9 cellular contexts compared by ENCODE assay signal in the genomic region with DNA sequence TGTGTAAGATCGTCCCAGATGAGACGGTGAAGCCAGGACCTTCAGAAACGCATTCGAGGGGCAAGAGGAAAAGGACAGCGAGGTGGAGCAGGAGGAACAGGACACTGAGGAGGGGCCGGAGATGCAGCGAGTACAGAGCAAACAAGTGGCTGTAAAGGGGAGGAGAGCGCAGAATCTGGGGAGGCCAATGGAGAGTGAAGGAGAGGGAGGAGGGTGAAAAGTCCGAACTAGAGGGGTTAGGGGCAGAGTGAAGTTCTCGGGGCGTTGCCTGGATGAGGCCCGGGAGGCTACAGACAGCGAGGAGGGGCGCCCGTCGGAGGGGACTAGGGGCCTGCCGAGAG. TPM values are rescaled to one million over a fixed set of nuclear protein-coding genes. Genes with fewer than 3 reads are reported as not detected.
DNase-seq lines count a peak whose midpoint lies in the region; ATAC-seq and TF ChIP-seq lines count a peak whose summit lies in the region.
"Had no signal": no experiment of that assay in that cellular context is flagged by ENCODE, and none has a peak within 500 bp of the region (broad histone marks: within the 10 kb centered on the region; RNA-seq: fewer than 3 reads in every experiment).

No MANE protein-coding gene starts in this region.

- no peak overlapping the region for H3K9ac ChIP-seq in adipocyte (ENCODE audit: low read length)

- H3K36me3 ChIP-seq in cardiac muscle cell = no peaks in the 10 kb centered on the region
- no peaks in the 10 kb centered on the region for H3K36me3 ChIP-seq in adipocyte (ENCODE audit: control insufficient read depth, insufficient read depth, low read length, severe bottlenecking)
- no peaks in the 10 kb centered on the region for H3K36me3 ChIP-seq in upper lobe of left lung

- no peak for TF ChIP-seq POLR2A in upper lobe of left lung (IDR thresholded peaks at IDR 0.05)

- peaks cover 4% of the 10 kb centered on the region for H3K4me1 ChIP-seq in cardiac muscle cell (ENCODE audit: low read depth)
- H3K4me1 ChIP-seq in adipocyte (ENCODE audit: control insufficient read depth, insufficient read depth, low read length) = peaks cover 4% of the 10 kb centered on the region
- H3K4me1 ChIP-seq in upper lobe of left lung = peaks cover 13 to 28% (median 18%) of the 10 kb centered on the region in 4 donors

- TF ChIP-seq EP300 in upper lobe of left lung (IDR thresholded peaks at IDR 0.05) = no peak

- no peak overlapping the region for H3K27ac ChIP-seq in cardiac muscle cell
- peak overlapping the region in 3 of 4 donors; percentile 24 to 49 (median 26) for H3K27ac ChIP-seq in upper lobe of left lung
- H3K27ac ChIP-seq in substantia nigra (ENCODE audit: low read depth, low read length, poor library complexity, severe bottlenecking) = no peak overlapping the region

- no peaks in the 10 kb centered on the region for H3K9me3 ChIP-seq in cardiac muscle cell (ENCODE audit: low read depth)
- H3K9me3 ChIP-seq in adipocyte (ENCODE audit: control insufficient read depth, low read length) = no peaks in the 10 kb centered on the region
- no peaks in the 10 kb centered on the region for H3K9me3 ChIP-seq in upper lobe of left lung

- intact Hi-C loops in left cardiac atrium (cut with DNase I) = no loop called here
- intact Hi-C loops in left colon (cut with DNase I, micrococcal nuclease) = no loop called here

- no peak for ATAC-seq in left cardiac atrium
- ATAC-seq in left colon = peak; percentile 3
- ATAC-seq in upper lobe of left lung (ENCODE audit: low FRiP score in 2 of 2) = no peak
- ATAC-seq in GM21390 (IDR thresholded peaks at IDR 0.05; ENCODE audit: unreplicated experiment) = no peak

- no peak for DNase-seq in cardiac muscle cell (ENCODE audit: low read depth in 1 of 2, low spot score in 1 of 2)
- DNase-seq in left cardiac atrium = no peak
- DNase-seq in adipocyte (ENCODE audit: low read depth) = no peak
- DNase-seq in left colon = no peak
- DNase-seq in upper lobe of left lung = no peak
- no peak for DNase-seq in HPDE6-E6E7 (ENCODE audit: extremely low spot score)
- DNase-seq in substantia nigra (lab: John Stamatoyannopoulos, UW) = no peak

- peak overlapping the region; percentile 35 for H3K4me3 ChIP-seq in cardiac muscle cell
- H3K4me3 ChIP-seq in adipocyte (ENCODE audit: low read length) = peak overlapping the region; percentile 72
- H3K4me3 ChIP-seq in upper lobe of left lung = peak overlapping the region in 3 of 4 donors; percentile 56 to 72 (median 70)

- TF ChIP-seq CTCF in cardiac muscle cell (IDR thresholded peaks at IDR 0.05; ENCODE audit: low read depth, low read length) (no peak), upper lobe of left lung (IDR thresholded peaks at IDR 0.05) (no peak)

- H3K27me3 ChIP-seq in cardiac muscle cell (no peaks in the 10 kb centered on the region), adipocyte (replicated peaks; ENCODE audit: control insufficient read depth, insufficient read depth, low read length) (peaks cover 18% of the 10 kb centered on the region), upper lobe of left lung (no peaks in the 10 kb centered on the region)

- 34 to 40% methylated on average over 17 of the region's 17 CpGs for WGBS in upper lobe of left lung, 2 donors

RNA-seq across cellular contexts. Expression of a gene that starts 8.8 kb away (rescaled TPM):
- total RNA-seq in cardiac muscle cell (23.3 and 29.2 TPM in 2 replicates), left cardiac atrium (10 to 100 TPM; 21.0 to 23.2 TPM), left colon (10 to 100 TPM; 48.0 to 60.5 TPM), upper lobe of left lung (100 to 1,000 TPM in 1 of 6 donors, 10 to 100 TPM in 5; 40.4 to 107 (median 48.4) TPM)
- 23.6 and 26.1 TPM in 2 replicates for polyA plus RNA-seq in cardiac muscle cell

RNA-seq across cellular contexts. Expression of a gene that starts 14.9 kb away (rescaled TPM):
- total RNA-seq in cardiac muscle cell (26.8 and 130 TPM in 2 replicates), left cardiac atrium (10 to 100 TPM; 38.7 to 44.3 TPM), left colon (10 to 100 TPM; 29.0 to 46.5 TPM), upper lobe of left lung (10 to 100 TPM in 5 of 6 donors, 1 to 10 TPM in 1; 3.1 to 73.1 (median 38.9) TPM)
- polyA plus RNA-seq in cardiac muscle cell = 28.2 and 127 TPM in 2 replicates

RNA-seq across cellular contexts. Expression of a gene that starts 24.4 kb away (rescaled TPM):
- total RNA-seq in cardiac muscle cell (0.57 and 0.70 TPM in 2 replicates), left cardiac atrium (under 1 TPM; 0.18 to 0.44 TPM), left colon (under 1 TPM; 0.49 to 0.53 TPM), upper lobe of left lung (1 to 10 TPM in 2 of 6 donors, under 1 TPM in 2, not detected in 2; 0.26 to 4.2 (median 0.97) TPM)
- 0.17 and 0.94 TPM in 2 replicates for polyA plus RNA-seq in cardiac muscle cell
- total RNA-seq: skeletal muscle tissue had no signal

RNA-seq across cellular contexts. Expression of a gene that starts 27.2 kb away (rescaled TPM):
- total RNA-seq in cardiac muscle cell = 42.0 and 42.5 TPM in 2 replicates
- 31.2 and 31.8 TPM in 2 replicates for polyA plus RNA-seq in cardiac muscle cell
- total RNA-seq in left cardiac atrium = 1 to 10 TPM; 5.7 to 6.4 TPM
- total RNA-seq in left colon = 10 to 100 TPM; 18.9 to 23.2 TPM
- 10 to 100 TPM; 22.2 to 47.4 (median 28.3) TPM for total RNA-seq in upper lobe of left lung

Comparison
In these comparisons a context has a peak if more than half of its experiments do, and no peak if none do; other contexts are left out.
1. H3K27ac ChIP-seq: peak in upper lobe of left lung (3 of 4); none in cardiac muscle cell (single experiment) and substantia nigra (single experiment).
2. Peak in every context shown above with its lines, with median percentiles within 50 percentile points of each other: H3K4me3 ChIP-seq.